Comparison of ENCODE assay signal across 13 cellular contexts in genomic region chr3:72488736-72489030, GRCh38. TPM values are rescaled to one million over a fixed set of nuclear protein-coding genes. Genes with fewer than 3 reads are reported as not detected.
A peak's percentile ranks its signal among the peaks of the same experiment; 100 is the strongest.
DNase-seq lines count a peak whose midpoint lies in the region; ATAC-seq and TF ChIP-seq lines count a peak whose summit lies in the region.
"Had no signal": no experiment of that assay in that cellular context is flagged by ENCODE, and none has a peak within 500 bp of the region (broad histone marks: within the 10 kb centered on the region; RNA-seq: fewer than 3 reads in every experiment).

No MANE protein-coding gene starts in this region.

- ATAC-seq in IMR-90 (ENCODE audit: low read depth), result no peak
- ATAC-seq in aorta (ENCODE audit: low FRiP score), result no peak
- ATAC-seq in GM21825 (IDR thresholded peaks at IDR 0.05; ENCODE audit: unreplicated experiment), result no peak

- POLR2A ChIA-PET in IMR-90 (lab: Charles Lee; ENCODE audit: unreplicated experiment), result no interaction called here

- H3K4me1 ChIP-seq in IMR-90 (ENCODE audit: control insufficient read depth, insufficient read depth, low read length) (peaks cover 25% of the 10 kb centered on the region), SJCRH30 (peaks cover 34% of the 10 kb centered on the region), aorta (ENCODE audit: control insufficient read depth in 1 of 2, insufficient read depth in 2 of 2, low read length in 2 of 2) (peaks cover 0 to 4% of the 10 kb centered on the region in 2 donors), MM.1S (ENCODE audit: low read length) (no peaks in the 10 kb centered on the region)

- no peak overlapping the region for H3K27ac ChIP-seq in IMR-90 (ENCODE audit: insufficient read depth, low read length)
- H3K27ac ChIP-seq in SJCRH30, result no peak overlapping the region
- no peak overlapping the region for H3K27ac ChIP-seq in aorta (ENCODE audit: low read depth in 1 of 2, low read length in 2 of 2)
- H3K27ac ChIP-seq in MM.1S (ENCODE audit: low read length), result no peak overlapping the region

- CTCF ChIA-PET in IMR-90 (lab: Yijun Ruan, JAX), result no interaction called here

- TF ChIP-seq POLR2A in IMR-90 (IDR thresholded peaks at IDR 0.05; ENCODE audit: low read depth, low read length), result no peak

- no peak overlapping the region for H3K23ac ChIP-seq in IMR-90 (ENCODE audit: low read depth, low read length)

- peak overlapping the region; percentile 97 for H2BK20ac ChIP-seq in IMR-90 (ENCODE audit: low read depth, low read length)

- no peaks in the 10 kb centered on the region for H3F3A ChIP-seq in MM.1S (ENCODE audit: insufficient read depth, low read length)

- H4K91ac ChIP-seq in IMR-90 (ENCODE audit: insufficient read depth, low read depth, low read length), result no peak overlapping the region

- H2AFZ ChIP-seq in IMR-90 (replicated peaks; ENCODE audit: low read length, poor library complexity), result no peak overlapping the region
- H2AFZ ChIP-seq in MM.1S (ENCODE audit: low read length), result no peak overlapping the region

- H3K14ac ChIP-seq in IMR-90 (replicated peaks; ENCODE audit: low read depth, low read length), result no peak overlapping the region

- no peaks in the 10 kb centered on the region for H3K79me2 ChIP-seq in MM.1S (ENCODE audit: low read length)

- peak overlapping the region; percentile 39; the same call in 1 of the 2 replicates for H4K5ac ChIP-seq in IMR-90 (ENCODE audit: low read depth, low read length)

- in situ Hi-C loops in IMR-90 (cut with MboI; ENCODE audit: low sequenced_read_pairs), result no loop called here

- peak overlapping the region; percentile 67; the same call in 1 of the 2 replicates for H3K4me2 ChIP-seq in IMR-90 (ENCODE audit: low read depth, low read length)
- no peak overlapping the region for H3K4me2 ChIP-seq in MM.1S (ENCODE audit: low read depth, low read length)

- H3K4ac ChIP-seq in IMR-90 (ENCODE audit: low read depth, low read length), result peak overlapping the region; percentile 96

- TF ChIP-seq CTCF in IMR-90 (conservative IDR thresholded peaks at IDR 0.05; ENCODE audit: low read depth, low read length) (no peak), MM.1S (IDR thresholded peaks at IDR 0.05; ENCODE audit: low read length) (no peak)

- H3K9me1 ChIP-seq in IMR-90 (ENCODE audit: insufficient read depth, low read length), result peaks cover 17% of the 10 kb centered on the region

- dilution Hi-C loops in IMR-90 (cut with HindIII; ENCODE audit: low sequenced_read_pairs, unreplicated experiment), result no loop called here

- H3K27me3 ChIP-seq in IMR-90 (ENCODE audit: control insufficient read depth, insufficient read depth, low read length), result no peaks in the 10 kb centered on the region
- no peaks in the 10 kb centered on the region for H3K27me3 ChIP-seq in SJCRH30
- no peaks in the 10 kb centered on the region for H3K27me3 ChIP-seq in aorta (ENCODE audit: control insufficient read depth in 1 of 2, insufficient read depth in 2 of 2, low read length in 1 of 2)
- H3K27me3 ChIP-seq in MM.1S (replicated peaks; ENCODE audit: insufficient read depth, low read length), result no peaks in the 10 kb centered on the region

- no peak overlapping the region for H2AK9ac ChIP-seq in IMR-90 (replicated peaks; ENCODE audit: low read depth, low read length, poor library complexity)

- peak overlapping the region; percentile 83; the same call in 1 of the 3 replicates for H2BK15ac ChIP-seq in IMR-90 (ENCODE audit: low read depth, low read length)

- H3K9ac ChIP-seq in IMR-90 (ENCODE audit: low read depth, low read length) (no peak overlapping the region), MM.1S (ENCODE audit: low read length) (no peak overlapping the region)

- H4K8ac ChIP-seq in IMR-90 (ENCODE audit: low read depth in 2 of 2, low read length in 2 of 2), result no peak overlapping the region; a peak in 1 of 4 replicates

- BruUV-seq in IMR-90 (replicated peaks; lab: Mats Ljungman, UMichigan), result no TSS peak

- H2AK5ac ChIP-seq in IMR-90 (ENCODE audit: low read depth, low read length), result peak overlapping the region; percentile 35; the same call in 1 of the 2 replicates

- intact Hi-C loops in IMR-90 (cut with micrococcal nuclease), result loop anchor here (5.0 kb wide), 1 partner anchor 104 kb away; no protein-coding TSS in a partner anchor
- intact Hi-C loops in aorta (cut with DNase I), result no loop called here

- H3K4me3 ChIP-seq in IMR-90 (ENCODE audit: insufficient read depth, low read depth, low read length) (no peak overlapping the region), SJCRH30 (no peak overlapping the region), aorta (ENCODE audit: low read length in 2 of 2) (no peak overlapping the region), MM.1S (ENCODE audit: low read length) (no peak overlapping the region)

- peak overlapping the region; percentile 77; the same call in 1 of the 2 replicates for H3K18ac ChIP-seq in IMR-90 (ENCODE audit: low read depth, low read length)

- no peaks in the 10 kb centered on the region for H3K9me2 ChIP-seq in MM.1S (replicated peaks; ENCODE audit: insufficient read depth, low read length)

- H4K20me1 ChIP-seq in IMR-90 (ENCODE audit: insufficient read depth, low read length), result peaks cover 2% of the 10 kb centered on the region; the same call in 1 of the 2 replicates
- H4K20me1 ChIP-seq in MM.1S (ENCODE audit: insufficient read depth, low read length), result no peaks in the 10 kb centered on the region

- H3K79me1 ChIP-seq in IMR-90 (ENCODE audit: low read depth in 1 of 2, low read length in 2 of 2), result no peaks in the 10 kb centered on the region

- no peak for TF ChIP-seq RAD21 in IMR-90 (IDR thresholded peaks at IDR 0.05; ENCODE audit: low read length)

- H3K36me3 ChIP-seq in IMR-90 (ENCODE audit: control insufficient read depth, insufficient read depth, low read length) (no peaks in the 10 kb centered on the region), SJCRH30 (no peaks in the 10 kb centered on the region), aorta (ENCODE audit: control insufficient read depth in 1 of 2, insufficient read depth in 2 of 2, low read length in 1 of 2) (no peaks in the 10 kb centered on the region), MM.1S (replicated peaks; ENCODE audit: insufficient read depth, low read length) (no peaks in the 10 kb centered on the region)

- no peak overlapping the region for H2BK5ac ChIP-seq in IMR-90 (ENCODE audit: low read depth, low read length, poor library complexity, severe bottlenecking)

- H3K9me3 ChIP-seq in IMR-90 (ENCODE audit: control insufficient read depth, insufficient read depth, low read length), result no peaks in the 10 kb centered on the region
- no peaks in the 10 kb centered on the region for H3K9me3 ChIP-seq in SJCRH30 (replicated peaks)
- no peaks in the 10 kb centered on the region for H3K9me3 ChIP-seq in aorta (ENCODE audit: control insufficient read depth, low read length)
- no peaks in the 10 kb centered on the region for H3K9me3 ChIP-seq in MM.1S (replicated peaks; ENCODE audit: insufficient read depth, low read length)

- WGBS in IMR-90 (ENCODE audit: extremely low coverage in 2 of 2, insufficient read length in 1 of 2), 2 experiments, result no CpG with 5 or more reads among the region's 5 CpGs
- 94 to 95% methylated on average over 5 of the region's 5 CpGs for WGBS in aorta, 2 donors

- H3K56ac ChIP-seq in IMR-90 (ENCODE audit: extremely low read depth, insufficient read depth, low read length), result no peak overlapping the region

- H2BK120ac ChIP-seq in IMR-90 (ENCODE audit: low read depth, low read length), result peak overlapping the region; percentile 90

- DNase-seq in Daoy (ENCODE audit: low read depth) (peak; percentile 56), IMR-90 (peak; percentile 63), astrocyte of the hippocampus (ENCODE audit: low read depth, low spot score) (peak; percentile 67), kidney tubule cell (ENCODE audit: low spot score) (peak; percentile 94), SJCRH30 (no peak), aorta (no peak), MM.1S (no peak)
- DNase-seq: activated naive CD8-positive, alpha-beta T cell treated with anti-CD3 and anti-CD28 coated beads, Interleukin-2, amount 10 ng/mL, durations not matched to agents 7 days and 5 days; dermis blood vessel endothelial cell; foreskin melanocyte; NCI-H1092; stimulated activated CD4-positive, alpha-beta T cell treated with anti-CD3 and anti-CD28 coated beads, Interleukin-2, amount 100 ng/mL, for 48 hours had no signal

TF ChIP-seq in IMR-90, 13 proteins besides CTCF, POLR2A, EP300 and RAD21:
- peak; percentile 15; the same call in 1 of the 2 replicates for TF ChIP-seq BHLHE40 (IDR thresholded peaks at IDR 0.05; ENCODE audit: low read depth, low read length)
- TF ChIP-seq MAZ (IDR thresholded peaks at IDR 0.05; ENCODE audit: borderline replicate concordance, low read depth, low read length), result no peak

RNA-seq across cellular contexts. Expression of gene RYBP, which starts 42.3 kb away (rescaled TPM):
- total RNA-seq in Daoy (2014; rRNA removed; shearing (Covaris generic)), result 2.6 and 3.9 TPM in 2 replicates
- 4.1 and 6.9 TPM in 2 replicates for total RNA-seq in IMR-90 (2012; rRNA removed)
- 3.6 and 4.2 TPM in 2 replicates for polyA plus RNA-seq in IMR-90 (2012; rRNA removed)
- polyA plus RNA-seq in IMR-90 (2012; cell fraction: cytosol; rRNA removed), result 0.63 and 0.85 TPM in 2 replicates
- 0.95 and 5.4 TPM in 2 replicates for polyA plus RNA-seq in IMR-90 (2012; cell fraction: nucleus; rRNA removed; ENCODE audit: low replicate concordance)
- total RNA-seq in SJCRH30 (2014; rRNA removed; shearing (Covaris generic)), result 11.3 and 12.4 TPM in 2 replicates
- 10 to 100 TPM; 12.6 to 15.1 TPM for total RNA-seq in aorta
- 1 to 10 TPM; 4.8 to 7.5 TPM for polyA plus RNA-seq in aorta

Comparison
In these comparisons a context has a peak if more than half of its experiments do, and no peak if none do; other contexts are left out.
1. DNase-seq: peak in Daoy (single experiment), IMR-90 (single experiment), astrocyte of the hippocampus (single experiment) and kidney tubule cell (single experiment); none in SJCRH30 (0 of 2), aorta (0 of 2) and MM.1S (single experiment).